ENCODE assay signal across 20 cellular contexts in genomic region chr1:65267291-65268087, GRCh38. TPM values are rescaled to one million over a fixed set of nuclear protein-coding genes. Genes with fewer than 3 reads are reported as not detected.
A peak's percentile ranks its signal among the peaks of the same experiment; 100 is the strongest.
DNase-seq lines count a peak whose midpoint lies in the region; ATAC-seq and TF ChIP-seq lines count a peak whose summit lies in the region.
"Had no signal": no experiment of that assay in that cellular context is flagged by ENCODE, and none has a peak within 500 bp of the region (broad histone marks: within the 10 kb centered on the region; RNA-seq: fewer than 3 reads in every experiment).

No MANE protein-coding gene starts in this region.

- DNase-seq in cardiac muscle cell (ENCODE audit: low read depth in 1 of 2, low spot score in 1 of 2), result no peak
- no peak for DNase-seq in cardiac septum (ENCODE audit: low spot score)
- peak; percentile 50 for DNase-seq in NCI-H69 (lab: John Stamatoyannopoulos, UW)
- DNase-seq in erythroblast (lab: John Stamatoyannopoulos, UW), result peak; percentile 59 to 66
- DNase-seq in GM10248 (ENCODE audit: extremely low spot score), result no peak
- no peak for DNase-seq in central memory CD4-positive, alpha-beta T cell
- no peak for DNase-seq in CD4-positive, alpha-beta T cell
- DNase-seq in cortex of kidney (lab: John Stamatoyannopoulos, UW), result no peak
- DNase-seq: activated effector memory CD4-positive, alpha-beta T cell treated with Interleukin-2 at 50 U/mL for 16 hours; CD4-positive, CD25-positive, alpha-beta regulatory T cell; effector memory CD8-positive, alpha-beta T cell; left colon; naive B cell; retina; stimulated activated CD4-positive, alpha-beta T cell treated with anti-CD3 and anti-CD28 coated beads, Interleukin-2, amount 100 ng/mL, for 48 hours; stimulated activated naive B cell treated with anti-CD40 and anti-IgM and Interleukin-4, amounts not matched to agents 10 μg/mL and 1 μg/mL and 100 μg/mL, for 72 hours; testis had no signal

- H3K36me3 Mint-ChIP-seq in CD4-positive, alpha-beta T cell (ENCODE audit: low read depth), result no peaks in the 10 kb centered on the region
- H3K36me3 Mint-ChIP-seq: CD4-positive, CD25-positive, alpha-beta regulatory T cell; memory B cell; naive B cell; stimulated activated naive B cell treated with anti-CD40 and anti-IgM and Interleukin-4, amounts not matched to agents 10 μg/mL and 1 μg/mL and 100 μg/mL, for 72 hours had no signal

- H3K4me3 ChIP-seq in cardiac muscle cell, result no peak overlapping the region
- H3K4me3 ChIP-seq: smooth muscle cell, testis had no signal

- H3K9me3 Mint-ChIP-seq in CD4-positive, alpha-beta T cell, result no peaks in the 10 kb centered on the region
- H3K9me3 Mint-ChIP-seq: CD4-positive, CD25-positive, alpha-beta regulatory T cell; effector memory CD8-positive, alpha-beta T cell; memory B cell; naive B cell; stimulated activated naive B cell treated with anti-CD40 and anti-IgM and Interleukin-4, amounts not matched to agents 10 μg/mL and 1 μg/mL and 100 μg/mL, for 72 hours had no signal

- POLR2A ChIA-PET in GM10248 (lab: Yijun Ruan, JAX), result no interaction called here
- POLR2A ChIA-PET in CD4-positive, alpha-beta T cell (lab: Charles Lee), result interaction anchor here (0.7 to 4.7 kb wide), 3 partner anchors 13 to 460 kb away, joined by 3 to 37 read pairs (median 13); no protein-coding TSS in a partner anchor

- no peaks in the 10 kb centered on the region for H3K36me3 ChIP-seq in cardiac muscle cell

- CTCF ChIA-PET in GM10248 (lab: Yijun Ruan, JAX), result interaction anchor here (1.4 kb wide), 1 partner anchor 10 kb away, joined by 8 read pairs; no protein-coding TSS in a partner anchor
- CTCF ChIA-PET in CD4-positive, alpha-beta T cell (lab: Charles Lee), result interaction anchor here (1.0 kb wide), 1 partner anchor 10 kb away, joined by 3 read pairs; no protein-coding TSS in a partner anchor

- H3K27ac ChIP-seq in cardiac muscle cell, result peak overlapping the region; percentile 34
- no peak overlapping the region for H3K27ac ChIP-seq in CD4-positive, alpha-beta T cell (ENCODE audit: low read depth, low read length)
- H3K27ac ChIP-seq: testis had no signal

- H3K9me3 ChIP-seq in cardiac muscle cell (ENCODE audit: low read depth), result no peaks in the 10 kb centered on the region
- no peaks in the 10 kb centered on the region for H3K9me3 ChIP-seq in CD4-positive, alpha-beta T cell (ENCODE audit: control insufficient read depth, low read length)
- H3K9me3 ChIP-seq: testis had no signal

- no peak overlapping the region for H3K27ac Mint-ChIP-seq in CD4-positive, alpha-beta T cell
- H3K27ac Mint-ChIP-seq: memory B cell; stimulated activated naive B cell treated with anti-CD40 and anti-IgM and Interleukin-4, amounts not matched to agents 10 μg/mL and 1 μg/mL and 100 μg/mL, for 72 hours had no signal

- intact Hi-C loops in cardiac septum (cut with DNase I), result loop anchor here (5.0 kb wide), 1 partner anchor 40 kb away; the partner anchor contains the start of gene DNAJC6
- intact Hi-C loops in CD4-positive, alpha-beta T cell (cut with DNase I, micrococcal nuclease), result no loop called here

- ATAC-seq in CD4-positive, alpha-beta T cell (ENCODE audit: poor library complexity), result no peak
- ATAC-seq: effector memory CD8-positive, alpha-beta T cell; left colon; Right ventricle myocardium inferior; stimulated activated naive B cell treated with anti-CD40 and anti-IgM and Interleukin-4, amounts not matched to agents 10 μg/mL and 1 μg/mL and 100 μg/mL, for 72 hours had no signal

- no peak for TF ChIP-seq CTCF in cardiac muscle cell (IDR thresholded peaks at IDR 0.05; ENCODE audit: low read depth, low read length)
- TF ChIP-seq CTCF in GM10248 (IDR thresholded peaks at IDR 0.05; ENCODE audit: control extremely low read depth, extremely low read depth, low read depth, missing control alignments), result no peak
- no peak for TF ChIP-seq CTCF in CD4-positive, alpha-beta T cell (IDR thresholded peaks at IDR 0.05)

- peaks cover 47% of the 10 kb centered on the region for H3K27me3 Mint-ChIP-seq in CD4-positive, alpha-beta T cell

- H3K4me1 Mint-ChIP-seq in CD4-positive, alpha-beta T cell (ENCODE audit: low read depth), result peaks cover 22% of the 10 kb centered on the region

- peaks cover 28% of the 10 kb centered on the region for H3K4me1 ChIP-seq in cardiac muscle cell (ENCODE audit: low read depth)
- H3K4me1 ChIP-seq: testis had no signal

- no peak overlapping the region for H3K4me3 Mint-ChIP-seq in CD4-positive, alpha-beta T cell
- H3K4me3 Mint-ChIP-seq: memory B cell; stimulated activated naive B cell treated with anti-CD40 and anti-IgM and Interleukin-4, amounts not matched to agents 10 μg/mL and 1 μg/mL and 100 μg/mL, for 72 hours had no signal

- H3K27me3 ChIP-seq in cardiac muscle cell, result no peaks in the 10 kb centered on the region
- peaks cover 37% of the 10 kb centered on the region for H3K27me3 ChIP-seq in CD4-positive, alpha-beta T cell (ENCODE audit: control insufficient read depth, insufficient read depth, low read length)
- H3K27me3 ChIP-seq: testis had no signal

- TF ChIP-seq POLR2A in erythroblast (IDR thresholded peaks at IDR 0.05; ENCODE audit: low read length), result no peak

RNA-seq across cellular contexts. Expression of gene DNAJC6, which starts 41.9 kb away (rescaled TPM):
- total RNA-seq in cardiac muscle cell, result 39.7 and 54.5 TPM in 2 replicates
- 26.0 and 48.1 TPM in 2 replicates for polyA plus RNA-seq in cardiac muscle cell
- total RNA-seq in cardiac septum, result 6.5 TPM
- total RNA-seq in CD4-positive, alpha-beta T cell, result 1 to 10 TPM; 2.4 to 2.5 TPM

Comparison
In these comparisons a context has a peak if more than half of its experiments do, and no peak if none do; other contexts are left out.
1. DNase-seq: peak in NCI-H69 (single experiment) and erythroblast (2 of 2); none in cardiac muscle cell (0 of 2), cardiac septum (single experiment), GM10248 (single experiment), central memory CD4-positive, alpha-beta T cell (single experiment), CD4-positive, alpha-beta T cell (0 of 10) and cortex of kidney (single experiment).